9 cellular contexts compared by ENCODE assay signal in the genomic region with DNA sequence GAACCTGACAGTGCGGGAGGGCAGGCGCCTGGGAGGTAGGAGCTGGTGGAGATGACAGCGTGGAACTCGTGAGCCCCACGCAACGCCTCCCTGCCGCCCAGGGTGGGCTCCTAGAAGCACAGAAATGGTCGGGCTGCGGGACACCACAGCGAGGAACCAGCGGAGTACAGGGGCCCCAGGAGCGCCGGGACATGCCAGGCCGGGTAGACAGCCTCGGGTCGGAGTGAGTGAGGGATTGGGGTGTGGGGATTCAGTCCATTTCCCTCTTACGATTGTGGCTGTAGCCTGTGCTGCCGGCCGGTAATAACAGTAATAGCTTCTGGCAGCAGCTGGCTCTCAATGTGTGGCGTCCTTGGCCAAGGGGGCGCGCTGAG. TPM values are rescaled to one million over a fixed set of nuclear protein-coding genes. Genes with fewer than 3 reads are reported as not detected.
DNase-seq lines count a peak whose midpoint lies in the region; ATAC-seq and TF ChIP-seq lines count a peak whose summit lies in the region.
"Not testable (repeated sequence)": the region's sequence is repeated elsewhere in the genome, so short reads cannot be mapped to it uniquely, and the experiment has no call there.
"Had no signal": no experiment of that assay in that cellular context is flagged by ENCODE, and none has a peak within 500 bp of the region (broad histone marks: within the 10 kb centered on the region; RNA-seq: fewer than 3 reads in every experiment).

No MANE protein-coding gene starts in this region.

- H3K4me1 ChIP-seq in GM23248 (ENCODE audit: insufficient read depth); smooth muscle cell (ENCODE audit: low read depth): not testable (repeated sequence)
- H3K4me1 ChIP-seq in adipocyte (ENCODE audit: control insufficient read depth, insufficient read depth, low read length) (peaks cover 24% of the 10 kb centered on the region), right atrium auricular region (peaks cover 0 to 23% of the 10 kb centered on the region in 2 donors)

- H3K27me3 Mint-ChIP-seq in activated B cell treated with CpG ODN at 0.5 μM for 24 hours: peaks cover 21% of the 10 kb centered on the region
- H3K27me3 Mint-ChIP-seq in effector memory CD8-positive, alpha-beta T cell: peaks cover 31 to 55% of the 10 kb centered on the region in 2 donors
- peaks cover 21 to 49% (median 28%) of the 10 kb centered on the region in 5 donors for H3K27me3 Mint-ChIP-seq in naive thymus-derived CD8-positive, alpha-beta T cell

- H3K9me3 Mint-ChIP-seq in activated B cell treated with CpG ODN at 0.5 μM for 24 hours; effector memory CD8-positive, alpha-beta T cell; naive thymus-derived CD8-positive, alpha-beta T cell: not testable (repeated sequence)

- not testable (repeated sequence) for H3K79me2 ChIP-seq in GM23248 (ENCODE audit: insufficient read depth); smooth muscle cell (ENCODE audit: low read depth)

- H3K4me3 Mint-ChIP-seq in activated B cell treated with CpG ODN at 0.5 μM for 24 hours: peak overlapping the region; percentile 79
- peak overlapping the region; percentile 83 to 90 for H3K4me3 Mint-ChIP-seq in effector memory CD8-positive, alpha-beta T cell
- H3K4me3 Mint-ChIP-seq in naive thymus-derived CD8-positive, alpha-beta T cell: peak overlapping the region; percentile 87 to 95 (median 92)

- intact Hi-C loops in activated B cell treated with CpG ODN at 0.5 μM for 24 hours (cut with micrococcal nuclease): loop anchor here (5.0 kb wide), 1 partner anchor 67 kb away; the partner anchor contains the start of gene PDP2

- not testable (repeated sequence) for H3F3A ChIP-seq in GM23248 (ENCODE audit: insufficient read depth); smooth muscle cell (ENCODE audit: low read depth)

- not testable (repeated sequence) for H3K9me3 ChIP-seq in GM23248 (ENCODE audit: low read depth); adipocyte (ENCODE audit: control insufficient read depth, low read length); right atrium auricular region; smooth muscle cell (replicated peaks; ENCODE audit: low read depth)

- H3K9ac ChIP-seq in GM23248; smooth muscle cell (ENCODE audit: low read depth): not testable (repeated sequence)
- H3K9ac ChIP-seq in adipocyte (ENCODE audit: low read length): peak overlapping the region; percentile 34

- H3K36me3 Mint-ChIP-seq in activated B cell treated with CpG ODN at 0.5 μM for 24 hours (ENCODE audit: low read depth); effector memory CD8-positive, alpha-beta T cell (ENCODE audit: insufficient read depth); naive thymus-derived CD8-positive, alpha-beta T cell: not testable (repeated sequence)

- peaks cover 17% of the 10 kb centered on the region for H3K4me1 Mint-ChIP-seq in activated B cell treated with CpG ODN at 0.5 μM for 24 hours
- H3K4me1 Mint-ChIP-seq in effector memory CD8-positive, alpha-beta T cell (ENCODE audit: low read depth in 2 of 2): peaks cover 20 to 23% of the 10 kb centered on the region in 2 donors
- peaks cover 14 to 25% (median 15%) of the 10 kb centered on the region in 4 donors for H3K4me1 Mint-ChIP-seq in naive thymus-derived CD8-positive, alpha-beta T cell

- not testable (repeated sequence) for TF ChIP-seq CTCF in activated B cell treated with CpG ODN at 0.5 μM for 24 hours (IDR thresholded peaks at IDR 0.05); right atrium auricular region (IDR thresholded peaks at IDR 0.05); smooth muscle cell (IDR thresholded peaks at IDR 0.05; ENCODE audit: borderline replicate concordance, insufficient read depth, poor library complexity, severe bottlenecking)

- WGBS in GM23248 (ENCODE audit: low coverage in 1 of 2, low lambda C conversion rate in 2 of 2, missing lambda C conversion rate in 2 of 2), 2 experiments: 6 to 8% methylated on average over 22 of the region's 22 CpGs
- WGBS in smooth muscle cell (ENCODE audit: low lambda C conversion rate): 73% methylated on average over 22 of the region's 22 CpGs

- H3K4me3 ChIP-seq in GM23248 (peak overlapping the region; percentile 71), adipocyte (ENCODE audit: low read length) (peak overlapping the region; percentile 77), right atrium auricular region (peak overlapping the region; percentile 31 to 56)
- not testable (repeated sequence) for H3K4me3 ChIP-seq in smooth muscle cell

- H3K4me2 ChIP-seq in GM23248 (ENCODE audit: unreplicated experiment): peak overlapping the region; percentile 99
- H3K4me2 ChIP-seq in smooth muscle cell: peak overlapping the region; percentile 85

- H3K27ac Mint-ChIP-seq in activated B cell treated with CpG ODN at 0.5 μM for 24 hours: not testable (repeated sequence)
- H3K27ac Mint-ChIP-seq in effector memory CD8-positive, alpha-beta T cell: peak overlapping the region in 1 of 2 donors; percentile 60
- peak overlapping the region in 2 of 10 donors; percentile 22 to 64 for H3K27ac Mint-ChIP-seq in naive thymus-derived CD8-positive, alpha-beta T cell

- CTCF ChIA-PET in activated B cell treated with CpG ODN at 0.5 μM for 24 hours (lab: Charles Lee): interaction anchor here (1.1 kb wide), 1 partner anchor 207 kb away, joined by 4 read pairs; no protein-coding TSS in a partner anchor

- H3K27ac ChIP-seq in GM23248; right atrium auricular region; smooth muscle cell (ENCODE audit: low read depth): not testable (repeated sequence)

- not testable (repeated sequence) for H4K20me1 ChIP-seq in GM23248 (ENCODE audit: insufficient read depth); smooth muscle cell (ENCODE audit: low read depth)

- peak overlapping the region; percentile 82 for H2AFZ ChIP-seq in GM23248
- H2AFZ ChIP-seq in smooth muscle cell (ENCODE audit: low read depth): not testable (repeated sequence)

- DNase-seq in GM23248; activated B cell treated with CpG ODN at 0.5 μM for 24 hours; adipocyte (ENCODE audit: low read depth); effector memory CD8-positive, alpha-beta T cell; right atrium auricular region (ENCODE audit: low spot score); smooth muscle cell (lab: John Stamatoyannopoulos, UW; ENCODE audit: unreplicated experiment): not testable (repeated sequence)
- peak in 1 of 10 donors; percentile 12 for DNase-seq in naive thymus-derived CD8-positive, alpha-beta T cell

- not testable (repeated sequence) for H3K27me3 ChIP-seq in GM23248 (replicated peaks; ENCODE audit: insufficient read depth); right atrium auricular region
- H3K27me3 ChIP-seq in adipocyte (replicated peaks; ENCODE audit: control insufficient read depth, insufficient read depth, low read length) (peaks cover 11% of the 10 kb centered on the region), smooth muscle cell (ENCODE audit: low read depth) (peaks cover 20% of the 10 kb centered on the region)

- H3K36me3 ChIP-seq in GM23248 (ENCODE audit: low read depth); adipocyte (ENCODE audit: control insufficient read depth, insufficient read depth, low read length, severe bottlenecking); right atrium auricular region; smooth muscle cell (ENCODE audit: low read depth): not testable (repeated sequence)

- ATAC-seq in activated B cell treated with CpG ODN at 0.5 μM for 24 hours (ENCODE audit: low read depth); effector memory CD8-positive, alpha-beta T cell (replicated peaks); naive thymus-derived CD8-positive, alpha-beta T cell: not testable (repeated sequence)

- POLR2A ChIA-PET in activated B cell treated with CpG ODN at 0.5 μM for 24 hours (lab: Charles Lee): not testable (repeated sequence)
- POLR2A ChIA-PET in naive thymus-derived CD8-positive, alpha-beta T cell (lab: Charles Lee): interaction anchor here (0.6 kb wide), 1 partner anchor 74 kb away, joined by 9 read pairs; no protein-coding TSS in a partner anchor

- in situ Hi-C loops in GM23248 (cut with MboI): not testable (repeated sequence)

- H3K9me2 ChIP-seq in GM23248 (ENCODE audit: insufficient read depth): not testable (repeated sequence)

RNA-seq across cellular contexts. Expression of gene CES3, which starts 12.3 kb away (rescaled TPM):
- total RNA-seq in GM23248 (2014; rRNA removed; shearing (Covaris generic)): not detected in 2 replicates
- polyA plus RNA-seq in GM23248 (2016; fragmentation: Nextera tagmentation; extraction: Ambion mirVana) (not detected in 2 replicates), smooth muscle cell (0.22 and 1.2 TPM in 2 replicates)
- total RNA-seq in activated B cell treated with CpG ODN at 0.5 μM for 24 hours (0.29 and 0.61 TPM in 2 replicates), right atrium auricular region (under 1 TPM; 0.16 to 0.89 TPM), smooth muscle cell (0.18 TPM in 1 of 2 replicates, not detected in the other)
- total RNA-seq in naive thymus-derived CD8-positive, alpha-beta T cell: under 1 TPM; 0.10 to 0.16 TPM
- not detected for polyA plus RNA-seq in naive thymus-derived CD8-positive, alpha-beta T cell

RNA-seq across cellular contexts. Expression of gene CES2, which starts 13.5 kb away (rescaled TPM):
- total RNA-seq in GM23248 (2014; rRNA removed; shearing (Covaris generic)): 32.3 and 46.8 TPM in 2 replicates
- 33.9 and 37.6 TPM in 2 replicates for polyA plus RNA-seq in GM23248 (2016; fragmentation: Nextera tagmentation; extraction: Ambion mirVana)
- total RNA-seq in activated B cell treated with CpG ODN at 0.5 μM for 24 hours: 31.9 and 34.7 TPM in 2 replicates
- 10 to 100 TPM; 33.1 to 51.4 TPM for total RNA-seq in right atrium auricular region
- 10 to 100 TPM; 56.7 to 62.7 TPM for total RNA-seq in naive thymus-derived CD8-positive, alpha-beta T cell
- polyA plus RNA-seq in naive thymus-derived CD8-positive, alpha-beta T cell: 10 to 100 TPM; 21.1 to 31.2 (median 31.2) TPM
- 12.1 and 15.7 TPM in 2 replicates for total RNA-seq in smooth muscle cell
- 26.9 and 34.3 TPM in 2 replicates for polyA plus RNA-seq in smooth muscle cell

RNA-seq across cellular contexts. Expression of gene CIAO2B, which starts 14.6 kb away (rescaled TPM):
- total RNA-seq in GM23248 (2014; rRNA removed; shearing (Covaris generic)): 76.1 and 111 TPM in 2 replicates
- polyA plus RNA-seq in GM23248 (2016; fragmentation: Nextera tagmentation; extraction: Ambion mirVana) (173 and 182 TPM in 2 replicates), smooth muscle cell (173 and 176 TPM in 2 replicates)
- total RNA-seq in activated B cell treated with CpG ODN at 0.5 μM for 24 hours (65.8 and 66.2 TPM in 2 replicates), right atrium auricular region (100 to 1,000 TPM in 1 of 2 donors, 10 to 100 TPM in 1; 75.3 to 118 TPM), smooth muscle cell (114 and 141 TPM in 2 replicates)
- total RNA-seq in naive thymus-derived CD8-positive, alpha-beta T cell: 10 to 100 TPM; 57.6 to 64.4 TPM
- 100 to 1,000 TPM in 1 of 3 donors, 10 to 100 TPM in 2; 86.1 to 110 (median 91.3) TPM for polyA plus RNA-seq in naive thymus-derived CD8-positive, alpha-beta T cell

RNA-seq across cellular contexts. Expression of gene RRAD, which starts 23.5 kb away (rescaled TPM):
- total RNA-seq in GM23248 (2014; rRNA removed; shearing (Covaris generic)): 0.22 and 1.1 TPM in 2 replicates
- polyA plus RNA-seq in GM23248 (2016; fragmentation: Nextera tagmentation; extraction: Ambion mirVana) (0.70 and 0.76 TPM in 2 replicates), smooth muscle cell (27.5 and 37.5 TPM in 2 replicates)
- total RNA-seq in activated B cell treated with CpG ODN at 0.5 μM for 24 hours (0.15 TPM in 1 of 2 replicates, not detected in the other), right atrium auricular region (100 to 1,000 TPM; 173 to 266 TPM), smooth muscle cell (7.6 and 11.7 TPM in 2 replicates)
- total RNA-seq in naive thymus-derived CD8-positive, alpha-beta T cell: under 1 TPM in 1 of 2 experiments, not detected in 1; 0.55 TPM
- not detected for polyA plus RNA-seq in naive thymus-derived CD8-positive, alpha-beta T cell

RNA-seq across cellular contexts. Expression of gene CDH16, which starts 30.1 kb away (rescaled TPM):
- not detected in 2 replicates for total RNA-seq in GM23248 (2014; rRNA removed; shearing (Covaris generic))
- not detected in 2 replicates for polyA plus RNA-seq in GM23248 (2016; fragmentation: Nextera tagmentation; extraction: Ambion mirVana)
- total RNA-seq in activated B cell treated with CpG ODN at 0.5 μM for 24 hours: not detected in 2 replicates
- 1 to 10 TPM in 1 of 2 donors, under 1 TPM in 1; 0.79 to 1.4 TPM for total RNA-seq in right atrium auricular region
- not detected for total RNA-seq in naive thymus-derived CD8-positive, alpha-beta T cell
- not detected for polyA plus RNA-seq in naive thymus-derived CD8-positive, alpha-beta T cell
- not detected in 2 replicates for total RNA-seq in smooth muscle cell
- not detected in 2 replicates for polyA plus RNA-seq in smooth muscle cell
- total RNA-seq: mesothelial cell of epicardium, pancreas had no signal
- polyA plus RNA-seq: pancreas had no signal
